In genomic region chr16:47774661-47775060, GRCh38 we compare ENCODE assay signal across 15 cellular contexts.
DNase-seq lines count a peak whose midpoint lies in the region; ATAC-seq and TF ChIP-seq lines count a peak whose summit lies in the region.
"Had no signal": no experiment of that assay in that cellular context is flagged by ENCODE, and none has a peak within 500 bp of the region (broad histone marks: within the 10 kb centered on the region; RNA-seq: fewer than 3 reads in every experiment).

No MANE protein-coding gene starts in this region.

- TF ChIP-seq CTCF in HFFc6 (IDR thresholded peaks at IDR 0.05): peak; percentile 40

- H3K4me1 ChIP-seq in adipocyte (ENCODE audit: control insufficient read depth, insufficient read depth, low read length): peaks cover 4% of the 10 kb centered on the region

- H3K36me3 ChIP-seq in adipocyte (ENCODE audit: control insufficient read depth, insufficient read depth, low read length, severe bottlenecking): no peaks in the 10 kb centered on the region
- H3K36me3 ChIP-seq: heart left ventricle had no signal

- no peak overlapping the region for H3K9ac ChIP-seq in adipocyte (ENCODE audit: low read length)

- H3K4me3 Mint-ChIP-seq in HFFc6: no peak overlapping the region
- H3K4me3 Mint-ChIP-seq: activated CD4-positive, alpha-beta memory T cell treated with anti-CD3 and anti-CD28 coated beads, Interleukin-2, amount 10 ng/mL, durations not matched to agents 7 days and 5 days; activated naive CD4-positive, alpha-beta T cell treated with anti-CD3 and anti-CD28 coated beads, Interleukin-2, amount 10 ng/mL, durations not matched to agents 7 days and 5 days; CD4-positive, alpha-beta memory T cell; stimulated activated naive CD8-positive, alpha-beta T cell treated with anti-CD3 and anti-CD28 coated beads, Interleukin-15, Interleukin-2, amounts not matched to agents 100 ng/mL and 50 ng/mL, for 24 hours had no signal

- H3K9me3 Mint-ChIP-seq in HFFc6: no peaks in the 10 kb centered on the region; the same call in 1 of the 2 replicates

- H3K4me3 ChIP-seq in adipocyte (ENCODE audit: low read length): no peak overlapping the region
- H3K4me3 ChIP-seq: heart left ventricle had no signal

- peaks cover 2% of the 10 kb centered on the region for H3K27me3 Mint-ChIP-seq in HFFc6 (ENCODE audit: insufficient read depth)
- H3K27me3 Mint-ChIP-seq: activated naive CD4-positive, alpha-beta T cell treated with anti-CD3 and anti-CD28 coated beads, Interleukin-2, amount 10 ng/mL, durations not matched to agents 7 days and 5 days had no signal

- no peaks in the 10 kb centered on the region for H3K36me3 Mint-ChIP-seq in HFFc6 (ENCODE audit: low read depth)
- H3K36me3 Mint-ChIP-seq: activated naive CD4-positive, alpha-beta T cell treated with anti-CD3 and anti-CD28 coated beads, Interleukin-2, amount 10 ng/mL, durations not matched to agents 7 days and 5 days; CD4-positive, alpha-beta memory T cell had no signal

- peaks cover 2% of the 10 kb centered on the region for H3K9me3 ChIP-seq in adipocyte (ENCODE audit: control insufficient read depth, low read length)

- in situ Hi-C loops in ACHN (cut with HindIII; ENCODE audit: low pct_ligation_motif_present, low pct_unique_long_range_greater_than_20kb, low sequenced_read_pairs): no loop called here

- H3K4me1 Mint-ChIP-seq in HFFc6 (ENCODE audit: low read depth): peaks cover 13% of the 10 kb centered on the region

- DNase-seq in CMK (ENCODE audit: low read depth): peak; percentile 44
- DNase-seq in HFFc6: peak; percentile 13
- peak; percentile 26 for DNase-seq in adipocyte (ENCODE audit: low read depth)
- DNase-seq in iPS DF 4.7 (ENCODE audit: extremely low read depth, low spot score): peak; percentile 5
- no peak for DNase-seq in mesenteric fat pad (ENCODE audit: low spot score)
- no peak for DNase-seq in ACHN
- DNase-seq in activated CD4-positive, CD25-positive, alpha-beta regulatory T cell treated with anti-CD3 and anti-CD28 coated beads, Interleukin-2, amount 50 U/mL, for 72 hours: no peak
- DNase-seq: activated CD4-positive, alpha-beta memory T cell treated with anti-CD3 and anti-CD28 coated beads, Interleukin-2, amount 10 ng/mL, durations not matched to agents 7 days and 5 days; activated naive CD4-positive, alpha-beta T cell treated with anti-CD3 and anti-CD28 coated beads, Interleukin-2, amount 10 ng/mL, durations not matched to agents 7 days and 5 days; CD4-positive, alpha-beta memory T cell; heart left ventricle; NCI-H446 treated with DMSO at 0.1 percent for 48 hours; stimulated activated CD4-positive, alpha-beta T cell treated with anti-CD3 and anti-CD28 coated beads, Interleukin-4, amount 100 ng/mL, for 1 hour had no signal

- no peak for ATAC-seq in GM19467 (IDR thresholded peaks at IDR 0.05; ENCODE audit: unreplicated experiment)
- ATAC-seq: heart left ventricle had no signal

- no peaks in the 10 kb centered on the region for H3K27me3 ChIP-seq in adipocyte (replicated peaks; ENCODE audit: control insufficient read depth, insufficient read depth, low read length)
- H3K27me3 ChIP-seq: heart left ventricle had no signal

- no peak overlapping the region for H3K27ac Mint-ChIP-seq in HFFc6
- H3K27ac Mint-ChIP-seq: activated CD4-positive, alpha-beta memory T cell treated with anti-CD3 and anti-CD28 coated beads, Interleukin-2, amount 10 ng/mL, durations not matched to agents 7 days and 5 days; activated naive CD4-positive, alpha-beta T cell treated with anti-CD3 and anti-CD28 coated beads, Interleukin-2, amount 10 ng/mL, durations not matched to agents 7 days and 5 days; CD4-positive, alpha-beta memory T cell; stimulated activated naive CD8-positive, alpha-beta T cell treated with anti-CD3 and anti-CD28 coated beads, Interleukin-15, Interleukin-2, amounts not matched to agents 100 ng/mL and 50 ng/mL, for 24 hours had no signal

Comparison
In these comparisons a context has a peak if more than half of its experiments do, and no peak if none do; other contexts are left out.
1. DNase-seq: peak in CMK (single experiment), HFFc6 (single experiment), adipocyte (single experiment) and iPS DF 4.7 (single experiment); none in mesenteric fat pad (single experiment), ACHN (single experiment) and activated CD4-positive, CD25-positive, alpha-beta regulatory T cell treated with anti-CD3 and anti-CD28 coated beads, Interleukin-2, amount 50 U/mL, for 72 hours (single experiment).